15 cellular contexts compared by ENCODE assay signal in the genomic region with DNA sequence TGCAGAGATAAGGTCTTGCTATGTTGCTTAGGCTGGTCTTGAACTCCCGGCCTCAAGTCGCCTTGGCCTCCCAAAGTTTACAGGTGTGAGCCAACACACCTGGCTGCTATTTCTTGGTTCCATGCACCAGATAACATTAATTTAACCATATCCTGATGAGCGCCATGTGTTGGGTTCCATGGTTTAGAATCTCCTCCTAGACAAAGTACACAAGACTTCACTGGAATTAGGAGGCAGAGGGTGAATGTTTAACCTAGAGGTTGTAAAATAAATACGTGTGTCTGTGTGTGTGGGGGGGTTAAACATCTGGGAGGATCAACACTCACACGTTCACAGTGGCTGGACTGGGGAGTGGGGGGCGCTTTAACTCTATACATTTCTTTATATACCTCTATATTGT. TPM values are rescaled to one million over a fixed set of nuclear protein-coding genes. Genes with fewer than 3 reads are reported as not detected.
"Had no signal": no experiment of that assay in that cellular context is flagged by ENCODE, and none has a peak within 500 bp of the region (broad histone marks: within the 10 kb centered on the region; RNA-seq: fewer than 3 reads in every experiment).

No MANE protein-coding gene starts in this region.

- H3K27ac ChIP-seq: adrenal gland, upper lobe of left lung had no signal

- H3K4me3 Mint-ChIP-seq: activated B cell treated with CpG ODN at 0.5 μM for 24 hours; activated CD4-positive, alpha-beta T cell treated with anti-CD3 and anti-CD28 coated beads, Interleukin-2, amount 10 ng/mL, durations not matched to agents 7 days and 5 days; activated T-helper 17 cell treated with anti-CD3 and anti-CD28 coated beads, Interleukin-2, amount 50 U/mL, for 72 hours; brain had no signal

- H3K27me3 ChIP-seq: adrenal gland, dorsolateral prefrontal cortex, upper lobe of left lung had no signal

- ATAC-seq: activated T-helper 17 cell treated with anti-CD3 and anti-CD28 coated beads, Interleukin-2, amount 50 U/mL, for 72 hours; esophagus mucosa had no signal

- H3K4me1 Mint-ChIP-seq: activated B cell treated with CpG ODN at 0.5 μM for 24 hours; activated CD4-positive, alpha-beta T cell treated with anti-CD3 and anti-CD28 coated beads, Interleukin-2, amount 10 ng/mL, durations not matched to agents 7 days and 5 days; activated T-helper 17 cell treated with anti-CD3 and anti-CD28 coated beads, Interleukin-2, amount 50 U/mL, for 72 hours had no signal

- FAIRE-seq: endometrium, TTC549 had no signal

- H3K27ac Mint-ChIP-seq: activated B cell treated with CpG ODN at 0.5 μM for 24 hours; activated CD4-positive, alpha-beta T cell treated with anti-CD3 and anti-CD28 coated beads, Interleukin-2, amount 10 ng/mL, durations not matched to agents 7 days and 5 days; activated T-helper 17 cell treated with anti-CD3 and anti-CD28 coated beads, Interleukin-2, amount 50 U/mL, for 72 hours had no signal

- H3K9me3 Mint-ChIP-seq: activated B cell treated with CpG ODN at 0.5 μM for 24 hours; activated CD4-positive, alpha-beta T cell treated with anti-CD3 and anti-CD28 coated beads, Interleukin-2, amount 10 ng/mL, durations not matched to agents 7 days and 5 days; activated T-helper 17 cell treated with anti-CD3 and anti-CD28 coated beads, Interleukin-2, amount 50 U/mL, for 72 hours; brain had no signal

- H3K9me3 ChIP-seq: adrenal gland, upper lobe of left lung had no signal

- H3K36me3 ChIP-seq: adrenal gland, upper lobe of left lung had no signal

- DNase-seq: activated B cell treated with CpG ODN at 0.5 μM for 24 hours; activated CD4-positive, alpha-beta T cell treated with anti-CD3 and anti-CD28 coated beads, Interleukin-2, amount 10 ng/mL, durations not matched to agents 7 days and 5 days; activated CD8-positive, alpha-beta memory T cell treated with anti-CD3 and anti-CD28 coated beads for 24 hours; activated naive CD4-positive, alpha-beta T cell treated with anti-CD3 and anti-CD28 coated beads, Interleukin-2, amount 50 U/mL, for 16 hours; adrenal gland; cerebellar nuclear complex; stimulated activated naive CD4-positive, alpha-beta T cell treated with Interleukin-2 at 50 U/mL for 16 hours; T-helper 2 cell had no signal

- H3K4me3 ChIP-seq: adrenal gland, dorsolateral prefrontal cortex, upper lobe of left lung had no signal

- H3K36me3 Mint-ChIP-seq: brain had no signal

RNA-seq across cellular contexts. Expression of a gene that starts 32.4 kb away (rescaled TPM):
- total RNA-seq: activated B cell treated with CpG ODN at 0.5 μM for 24 hours; activated CD4-positive, alpha-beta T cell treated with anti-CD3 and anti-CD28 coated beads, Interleukin-2, amount 10 ng/mL, durations not matched to agents 7 days and 5 days had no signal
